18 cellular contexts compared by ENCODE assay signal in genomic region chr16:4059969-4060368, GRCh38. TPM values are rescaled to one million over a fixed set of nuclear protein-coding genes. Genes with fewer than 3 reads are reported as not detected.
DNase-seq lines count a peak whose midpoint lies in the region; ATAC-seq, FAIRE-seq and TF ChIP-seq lines count a peak whose summit lies in the region.
"Had no signal": no experiment of that assay in that cellular context is flagged by ENCODE, and none has a peak within 500 bp of the region (broad histone marks: within the 10 kb centered on the region; RNA-seq: fewer than 3 reads in every experiment).

No MANE protein-coding gene starts in this region.

- no peak overlapping the region for H2BK15ac ChIP-seq in mesenchymal stem cell (ENCODE audit: low read depth, poor library complexity, severe bottlenecking)

- H2BK5ac ChIP-seq in mesenchymal stem cell (ENCODE audit: low read depth, low read length, poor library complexity, severe bottlenecking), result no peak overlapping the region

- no peak for DNase-seq in MM.1S
- DNase-seq in colonic mucosa, result peak; percentile 16
- DNase-seq in mesenchymal stem cell, result no peak
- DNase-seq in NCI-H524 treated with DMSO at 0.1 percent for 48 hours (lab: John Stamatoyannopoulos, UW), result no peak
- no peak for DNase-seq in RCC 7860 (ENCODE audit: low spot score)
- no peak for DNase-seq in OCI-M1 (lab: John Stamatoyannopoulos, UW)
- DNase-seq: activated CD4-positive, alpha-beta T cell treated with anti-CD3 and anti-CD28 coated beads for 48 hours; activated naive CD4-positive, alpha-beta T cell treated with anti-CD3 and anti-CD28 coated beads, Interleukin-2, amount 50 U/mL, for 16 hours; effector CD4-positive, alpha-beta T cell; left ventricle myocardium superior; NCI-H1930; right cardiac atrium; stimulated activated CD4-positive, alpha-beta T cell treated with anti-CD3 and anti-CD28 coated beads, Interleukin-2, amount 100 ng/mL, for 48 hours had no signal

- H3K14ac ChIP-seq in mesenchymal stem cell (ENCODE audit: low read length in 2 of 2), result no peak overlapping the region

- no peaks in the 10 kb centered on the region for H3K79me2 ChIP-seq in MM.1S (ENCODE audit: low read length)

- H3K4me2 ChIP-seq in BLaER1 treated with 17β-estradiol and CSF1 and Interleukin-3, amounts not matched to agents 10 nM and 100 nM, result peak overlapping the region; percentile 73 to 93 (median 86)
- H3K4me2 ChIP-seq in MM.1S (ENCODE audit: low read depth, low read length) (no peak overlapping the region), mesenchymal stem cell (ENCODE audit: low read length, poor library complexity, severe bottlenecking) (no peak overlapping the region)
- H3K4me2 ChIP-seq: neural progenitor cell had no signal

- H3K4me1 ChIP-seq in BLaER1 treated with 17β-estradiol and CSF1 and Interleukin-3, amounts not matched to agents 10 nM and 100 nM, result peaks cover 63 to 69% (median 66%) of the 10 kb centered on the region in 10 experiments
- H3K4me1 ChIP-seq in MM.1S (ENCODE audit: low read length), result peaks cover 3% of the 10 kb centered on the region; the same call in 1 of the 2 replicates
- H3K4me1 ChIP-seq in colonic mucosa, result no peaks in the 10 kb centered on the region
- no peaks in the 10 kb centered on the region for H3K4me1 ChIP-seq in mesenchymal stem cell (ENCODE audit: control insufficient read depth, insufficient read depth, low read depth, low read length)
- H3K4me1 ChIP-seq: neural progenitor cell had no signal

- no peak overlapping the region for H4K91ac ChIP-seq in mesenchymal stem cell (ENCODE audit: low read length)

- ATAC-seq in HG02798 (IDR thresholded peaks at IDR 0.05; ENCODE audit: poor library complexity, unreplicated experiment), result no peak
- ATAC-seq: left ventricle myocardium superior, Right ventricle myocardium inferior had no signal

- H3K79me1 ChIP-seq in mesenchymal stem cell (replicated peaks; ENCODE audit: low read length, poor library complexity, severe bottlenecking), result peaks cover 18% of the 10 kb centered on the region

- H2AK5ac ChIP-seq in mesenchymal stem cell (ENCODE audit: low read length, severe bottlenecking), result no peak overlapping the region

- peak overlapping the region; percentile 63 for H4K8ac ChIP-seq in mesenchymal stem cell (ENCODE audit: low read length)

- TF ChIP-seq CTCF in MM.1S (IDR thresholded peaks at IDR 0.05; ENCODE audit: low read length), result no peak
- TF ChIP-seq CTCF in colonic mucosa (IDR thresholded peaks at IDR 0.05), result no peak

- H3K36me3 ChIP-seq in BLaER1 treated with 17β-estradiol and CSF1 and Interleukin-3, amounts not matched to agents 10 nM and 100 nM, result peaks cover 0 to 35% (median 28%) of the 10 kb centered on the region in 11 experiments; a peak in 18 of 22 replicates
- H3K36me3 ChIP-seq in MM.1S (replicated peaks; ENCODE audit: insufficient read depth, low read length), result no peaks in the 10 kb centered on the region
- H3K36me3 ChIP-seq in colonic mucosa, result no peaks in the 10 kb centered on the region
- H3K36me3 ChIP-seq in mesenchymal stem cell (ENCODE audit: control insufficient read depth in 1 of 2, insufficient read depth in 2 of 2, low read depth in 1 of 2, low read length in 2 of 2), result no peaks in the 10 kb centered on the region
- H3K36me3 ChIP-seq: neural progenitor cell had no signal

- H3F3A ChIP-seq in MM.1S (ENCODE audit: insufficient read depth, low read length), result no peaks in the 10 kb centered on the region

- no peak for FAIRE-seq in RCC 7860 (lab: Jason Lieb, UNC)
- FAIRE-seq: HTR-8/SVneo had no signal

- H3K9me3 ChIP-seq in BLaER1 treated with 17β-estradiol and CSF1 and Interleukin-3, amounts not matched to agents 10 nM and 100 nM (replicated peaks in 1 of 11), result peaks cover 22 to 45% (median 43%) of the 10 kb centered on the region in 11 experiments
- H3K9me3 ChIP-seq in MM.1S (replicated peaks; ENCODE audit: insufficient read depth, low read length) (no peaks in the 10 kb centered on the region), colonic mucosa (no peaks in the 10 kb centered on the region), mesenchymal stem cell (ENCODE audit: control insufficient read depth, low read length) (peaks cover 32% of the 10 kb centered on the region)

- H2BK12ac ChIP-seq in mesenchymal stem cell (ENCODE audit: low read length in 2 of 2), result peak overlapping the region in 1 of 2 experiments; percentile 3

- H3K23ac ChIP-seq in mesenchymal stem cell (ENCODE audit: low read length in 2 of 2), result no peak overlapping the region

- H4K20me1 ChIP-seq in BLaER1 treated with 17β-estradiol and CSF1 and Interleukin-3, amounts not matched to agents 10 nM and 100 nM, result no peaks in the 10 kb centered on the region
- H4K20me1 ChIP-seq in MM.1S (ENCODE audit: insufficient read depth, low read length), result no peaks in the 10 kb centered on the region

- H3K27me3 ChIP-seq in BLaER1 treated with 17β-estradiol and CSF1 and Interleukin-3, amounts not matched to agents 10 nM and 100 nM, result no peaks in the 10 kb centered on the region
- H3K27me3 ChIP-seq in MM.1S (replicated peaks; ENCODE audit: insufficient read depth, low read length) (peaks cover 17% of the 10 kb centered on the region), colonic mucosa (no peaks in the 10 kb centered on the region), mesenchymal stem cell (ENCODE audit: control insufficient read depth in 1 of 2, insufficient read depth in 1 of 2, low read length in 2 of 2) (no peaks in the 10 kb centered on the region)
- H3K27me3 ChIP-seq: neural progenitor cell had no signal

- peak overlapping the region; percentile 23 to 90 (median 70); a peak in 20 of 22 replicates for H3K9ac ChIP-seq in BLaER1 treated with 17β-estradiol and CSF1 and Interleukin-3, amounts not matched to agents 10 nM and 100 nM
- H3K9ac ChIP-seq in MM.1S (ENCODE audit: low read length) (no peak overlapping the region), colonic mucosa (ENCODE audit: low read depth in 2 of 2, low read length in 2 of 2) (no peak overlapping the region), mesenchymal stem cell (ENCODE audit: low read length) (no peak overlapping the region)
- H3K9ac ChIP-seq: neural progenitor cell had no signal

- H3K9me2 ChIP-seq in MM.1S (replicated peaks; ENCODE audit: insufficient read depth, low read length), result no peaks in the 10 kb centered on the region

- peak overlapping the region; percentile 61 to 99 (median 98) for H3K27ac ChIP-seq in BLaER1 treated with 17β-estradiol and CSF1 and Interleukin-3, amounts not matched to agents 10 nM and 100 nM
- no peak overlapping the region for H3K27ac ChIP-seq in MM.1S (ENCODE audit: low read length)
- H3K27ac ChIP-seq in colonic mucosa, result no peak overlapping the region
- no peak overlapping the region for H3K27ac ChIP-seq in mesenchymal stem cell (ENCODE audit: low read length, poor library complexity, severe bottlenecking)
- H3K27ac ChIP-seq: neural progenitor cell had no signal

- 0 out of 2 replicates have a peak overlapping the region, but pooled peaks have one; percentile 4 for H2AFZ ChIP-seq in MM.1S (ENCODE audit: low read length)
- H2AFZ ChIP-seq in mesenchymal stem cell (ENCODE audit: low read depth, low read length), result no peak overlapping the region
- H2AFZ ChIP-seq: neural progenitor cell had no signal

- H2BK120ac ChIP-seq in mesenchymal stem cell (ENCODE audit: low read depth, low read length), result no peak overlapping the region

- peak overlapping the region in 1 of 2 experiments; percentile 41 for H3K18ac ChIP-seq in mesenchymal stem cell (ENCODE audit: low read depth in 1 of 2, low read length in 2 of 2)

- intact Hi-C loops in colonic mucosa (cut with DNase I), result no loop called here

- H3K4me3 ChIP-seq in BLaER1 treated with 17β-estradiol and CSF1 and Interleukin-3, amounts not matched to agents 10 nM and 100 nM, result peak overlapping the region in 5 of 10 experiments; percentile 8 to 28 (median 10); a peak in 5 of 20 replicates
- no peak overlapping the region for H3K4me3 ChIP-seq in MM.1S (ENCODE audit: low read length)
- no peak overlapping the region for H3K4me3 ChIP-seq in colonic mucosa
- no peak overlapping the region for H3K4me3 ChIP-seq in mesenchymal stem cell (ENCODE audit: insufficient read depth in 1 of 2, low read depth in 1 of 2, low read length in 2 of 2)
- H3K4me3 ChIP-seq: neural progenitor cell had no signal

- H3K4ac ChIP-seq in mesenchymal stem cell (ENCODE audit: low read depth in 1 of 2, low read length in 2 of 2), result no peak overlapping the region

- 66% methylated on average over 6 of the region's 6 CpGs for WGBS in mesenchymal stem cell

RNA-seq across cellular contexts. Expression of gene ADCY9, which starts 56.3 kb away (rescaled TPM):
- 10 to 100 TPM; 23.8 to 25.6 TPM for total RNA-seq in colonic mucosa
- polyA plus RNA-seq in mesenchymal stem cell (2013, experiment 1 of 2), result 20.7 TPM
- polyA plus RNA-seq in mesenchymal stem cell (2013, experiment 2 of 2), result 20.1 TPM

Comparison
In these comparisons a context has a peak if more than half of its experiments do, and no peak if none do; other contexts are left out.
1. H3K27ac ChIP-seq: peak in BLaER1 treated with 17β-estradiol and CSF1 and Interleukin-3, amounts not matched to agents 10 nM and 100 nM (11 of 11); none in MM.1S (single experiment), colonic mucosa (single experiment) and mesenchymal stem cell (single experiment).
2. H3K4me2 ChIP-seq: peak in BLaER1 treated with 17β-estradiol and CSF1 and Interleukin-3, amounts not matched to agents 10 nM and 100 nM (11 of 11); none in MM.1S (single experiment) and mesenchymal stem cell (single experiment).
3. H3K9ac ChIP-seq: peak in BLaER1 treated with 17β-estradiol and CSF1 and Interleukin-3, amounts not matched to agents 10 nM and 100 nM (11 of 11); none in MM.1S (single experiment), colonic mucosa (0 of 2) and mesenchymal stem cell (single experiment).